10 cellular contexts compared by ENCODE assay signal in genomic region chr2:160087854-160088745, GRCh38. TPM values are rescaled to one million over a fixed set of nuclear protein-coding genes. Genes with fewer than 3 reads are reported as not detected.
DNase-seq lines count a peak whose midpoint lies in the region; ATAC-seq and TF ChIP-seq lines count a peak whose summit lies in the region.
"Had no signal": no experiment of that assay in that cellular context is flagged by ENCODE, and none has a peak within 500 bp of the region (broad histone marks: within the 10 kb centered on the region; RNA-seq: fewer than 3 reads in every experiment).

No MANE protein-coding gene starts in this region.

- H3K27me3 Mint-ChIP-seq in endodermal cell (ENCODE audit: insufficient read depth), result peaks cover 2% of the 10 kb centered on the region
- H3K27me3 Mint-ChIP-seq in type B pancreatic cell, result no peaks in the 10 kb centered on the region
- H3K27me3 Mint-ChIP-seq in CD4-positive, alpha-beta memory T cell, result peaks cover 1 to 5% of the 10 kb centered on the region in 2 donors
- no peaks in the 10 kb centered on the region for H3K27me3 Mint-ChIP-seq in T-helper 2 cell treated with Interferon-gamma antibody and Interleukin-4, amounts not matched to agents 5 μg/mL and 100 μg/mL, for 36 hours (ENCODE audit: low read depth)

- peaks cover 7% of the 10 kb centered on the region for H3K9me3 ChIP-seq in cardiac muscle cell (ENCODE audit: low read depth)
- H3K9me3 ChIP-seq in left ventricle myocardium inferior (replicated peaks), result peaks cover 89% of the 10 kb centered on the region
- H3K9me3 ChIP-seq in endodermal cell (ENCODE audit: control insufficient read depth, low read length), result peaks cover 70% of the 10 kb centered on the region
- H3K9me3 ChIP-seq in CD4-positive, alpha-beta memory T cell (ENCODE audit: control insufficient read depth in 1 of 2, low read length in 2 of 2), result peaks cover 0 to 30% of the 10 kb centered on the region in 2 donors

- no peak overlapping the region for H3K27ac Mint-ChIP-seq in endodermal cell
- H3K27ac Mint-ChIP-seq in type B pancreatic cell, result no peak overlapping the region
- no peak overlapping the region for H3K27ac Mint-ChIP-seq in CD4-positive, alpha-beta memory T cell
- H3K27ac Mint-ChIP-seq in T-helper 2 cell treated with Interferon-gamma antibody and Interleukin-4, amounts not matched to agents 5 μg/mL and 100 μg/mL, for 36 hours, result no peak overlapping the region
- H3K27ac Mint-ChIP-seq: activated naive CD4-positive, alpha-beta T cell treated with anti-CD3 and anti-CD28 coated beads, Interleukin-2, amount 50 U/mL, for 24 hours had no signal

- H3K27me3 ChIP-seq in cardiac muscle cell (no peaks in the 10 kb centered on the region), left ventricle myocardium inferior (ENCODE audit: low read depth) (no peaks in the 10 kb centered on the region), endodermal cell (ENCODE audit: control insufficient read depth, insufficient read depth, low read length, poor library complexity, severe bottlenecking) (no peaks in the 10 kb centered on the region)
- no peaks in the 10 kb centered on the region for H3K27me3 ChIP-seq in CD4-positive, alpha-beta memory T cell (ENCODE audit: insufficient read depth, low read length)

- peaks cover 9% of the 10 kb centered on the region for H3K36me3 Mint-ChIP-seq in endodermal cell (ENCODE audit: low read depth)
- no peaks in the 10 kb centered on the region for H3K36me3 Mint-ChIP-seq in type B pancreatic cell
- H3K36me3 Mint-ChIP-seq in CD4-positive, alpha-beta memory T cell, result peaks cover 12 to 13% of the 10 kb centered on the region in 2 donors
- H3K36me3 Mint-ChIP-seq in T-helper 2 cell treated with Interferon-gamma antibody and Interleukin-4, amounts not matched to agents 5 μg/mL and 100 μg/mL, for 36 hours (ENCODE audit: low read depth), result no peaks in the 10 kb centered on the region

- H3K9ac ChIP-seq in endodermal cell (ENCODE audit: extremely low read depth, low read length, poor library complexity, severe bottlenecking), result no peak overlapping the region

- no peaks in the 10 kb centered on the region for H3K4me1 ChIP-seq in cardiac muscle cell (ENCODE audit: low read depth)
- no peaks in the 10 kb centered on the region for H3K4me1 ChIP-seq in left ventricle myocardium inferior
- H3K4me1 ChIP-seq in endodermal cell (ENCODE audit: control insufficient read depth, insufficient read depth, low read length), result no peaks in the 10 kb centered on the region
- H3K4me1 ChIP-seq in CD4-positive, alpha-beta memory T cell (ENCODE audit: insufficient read depth, low read length), result no peaks in the 10 kb centered on the region

- no peaks in the 10 kb centered on the region for H3K4me1 Mint-ChIP-seq in endodermal cell
- no peaks in the 10 kb centered on the region for H3K4me1 Mint-ChIP-seq in type B pancreatic cell (ENCODE audit: unreplicated experiment)
- H3K4me1 Mint-ChIP-seq in CD4-positive, alpha-beta memory T cell, result no peaks in the 10 kb centered on the region
- no peaks in the 10 kb centered on the region for H3K4me1 Mint-ChIP-seq in T-helper 2 cell treated with Interferon-gamma antibody and Interleukin-4, amounts not matched to agents 5 μg/mL and 100 μg/mL, for 36 hours (ENCODE audit: low read depth)
- H3K4me1 Mint-ChIP-seq: activated naive CD4-positive, alpha-beta T cell treated with anti-CD3 and anti-CD28 coated beads, Interleukin-2, amount 50 U/mL, for 24 hours had no signal

- no peak overlapping the region for H3K4me3 ChIP-seq in cardiac muscle cell
- no peak overlapping the region for H3K4me3 ChIP-seq in left ventricle myocardium inferior
- H3K4me3 ChIP-seq in endodermal cell (ENCODE audit: low read length), result peak overlapping the region; percentile 21
- H3K4me3 ChIP-seq in CD4-positive, alpha-beta memory T cell (ENCODE audit: low read length in 2 of 2), result no peak overlapping the region

- POLR2A ChIA-PET in CD4-positive, alpha-beta memory T cell (lab: Charles Lee; ENCODE audit: partially characterized antibody), result no interaction called here

- no peak overlapping the region for H3K4me3 Mint-ChIP-seq in endodermal cell
- no peak overlapping the region for H3K4me3 Mint-ChIP-seq in type B pancreatic cell
- H3K4me3 Mint-ChIP-seq in CD4-positive, alpha-beta memory T cell, result no peak overlapping the region
- H3K4me3 Mint-ChIP-seq in T-helper 2 cell treated with Interferon-gamma antibody and Interleukin-4, amounts not matched to agents 5 μg/mL and 100 μg/mL, for 36 hours, result no peak overlapping the region
- H3K4me3 Mint-ChIP-seq: activated naive CD4-positive, alpha-beta T cell treated with anti-CD3 and anti-CD28 coated beads, Interleukin-2, amount 50 U/mL, for 24 hours had no signal

- peaks cover 86% of the 10 kb centered on the region for H3K9me3 Mint-ChIP-seq in endodermal cell
- peaks cover 8% of the 10 kb centered on the region for H3K9me3 Mint-ChIP-seq in type B pancreatic cell
- H3K9me3 Mint-ChIP-seq in CD4-positive, alpha-beta memory T cell, result peaks cover 0 to 91% (median 75%) of the 10 kb centered on the region in 8 donors
- H3K9me3 Mint-ChIP-seq in T-helper 2 cell treated with Interferon-gamma antibody and Interleukin-4, amounts not matched to agents 5 μg/mL and 100 μg/mL, for 36 hours, result peaks cover 51% of the 10 kb centered on the region

- TF ChIP-seq CTCF in cardiac muscle cell (IDR thresholded peaks at IDR 0.05; ENCODE audit: low read depth, low read length) (peak; percentile 26), left ventricle myocardium inferior (IDR thresholded peaks at IDR 0.05; ENCODE audit: borderline replicate concordance) (no peak), endodermal cell (conservative IDR thresholded peaks at IDR 0.05) (peak; percentile 56), type B pancreatic cell (conservative IDR thresholded peaks at IDR 0.05) (peak; percentile 54)

- WGBS in endodermal cell (ENCODE audit: insufficient coverage in 1 of 2, insufficient read length in 1 of 2), 2 experiments, result 81% methylated on average over 4 of the region's 4 CpGs; no CpG with 5 or more reads in 1 of the 2 experiments

- intact Hi-C loops in left ventricle myocardium inferior (cut with micrococcal nuclease), result no loop called here
- intact Hi-C loops in CD4-positive, alpha-beta memory T cell (cut with micrococcal nuclease), result no loop called here

- no peak overlapping the region for H3K27ac ChIP-seq in cardiac muscle cell
- no peak overlapping the region for H3K27ac ChIP-seq in left ventricle myocardium inferior (replicated peaks)
- no peak overlapping the region for H3K27ac ChIP-seq in endodermal cell (ENCODE audit: low read depth, low read length)
- H3K27ac ChIP-seq in CD4-positive, alpha-beta memory T cell (ENCODE audit: low read depth, low read length), result no peak overlapping the region

- DNase-seq in cardiac muscle cell (ENCODE audit: low read depth in 1 of 2, low spot score in 1 of 2) (peak in 1 of 2 donors; percentile 30), left ventricle myocardium inferior (no peak), NCI-H226 (peak; percentile 15), endodermal cell (no peak), type B pancreatic cell (ENCODE audit: extremely low spot score, unreplicated experiment) (no peak)
- no peak for DNase-seq in CD4-positive, alpha-beta memory T cell
- DNase-seq in T-helper 2 cell treated with Interferon-gamma antibody and Interleukin-4, amounts not matched to agents 5 μg/mL and 100 μg/mL, for 36 hours (ENCODE audit: low spot score), result no peak

- no peaks in the 10 kb centered on the region for H3K36me3 ChIP-seq in cardiac muscle cell
- no peaks in the 10 kb centered on the region for H3K36me3 ChIP-seq in left ventricle myocardium inferior
- no peaks in the 10 kb centered on the region for H3K36me3 ChIP-seq in endodermal cell (ENCODE audit: control insufficient read depth, insufficient read depth, low read length)
- H3K36me3 ChIP-seq in CD4-positive, alpha-beta memory T cell (ENCODE audit: insufficient read depth, low read length), result no peaks in the 10 kb centered on the region

- ATAC-seq in GM21717 (IDR thresholded peaks at IDR 0.05; ENCODE audit: unreplicated experiment), result no peak
- ATAC-seq: Right ventricle myocardium inferior had no signal

- CTCF ChIA-PET in CD4-positive, alpha-beta memory T cell (lab: Charles Lee; ENCODE audit: partially characterized antibody), result no interaction called here

RNA-seq across cellular contexts. Expression of gene PLA2R1, which starts 25.7 kb away (rescaled TPM):
- total RNA-seq in cardiac muscle cell (0.09 and 0.11 TPM in 2 replicates), left ventricle myocardium inferior (2.3 TPM), endodermal cell (1 to 10 TPM; 1.4 to 1.8 TPM), type B pancreatic cell (ENCODE audit: low replicate concordance) (3.0 and 3.6 TPM in 2 replicates)
- 0.22 TPM in 1 of 2 replicates, not detected in the other for polyA plus RNA-seq in cardiac muscle cell
- 0.32 TPM for polyA plus RNA-seq in endodermal cell (2013, experiment 1 of 2)
- polyA plus RNA-seq in endodermal cell (2013, experiment 2 of 2), result 0.62 TPM
- not detected for total RNA-seq in CD4-positive, alpha-beta memory T cell
- polyA plus RNA-seq in CD4-positive, alpha-beta memory T cell, result not detected
